In the genomic region with DNA sequence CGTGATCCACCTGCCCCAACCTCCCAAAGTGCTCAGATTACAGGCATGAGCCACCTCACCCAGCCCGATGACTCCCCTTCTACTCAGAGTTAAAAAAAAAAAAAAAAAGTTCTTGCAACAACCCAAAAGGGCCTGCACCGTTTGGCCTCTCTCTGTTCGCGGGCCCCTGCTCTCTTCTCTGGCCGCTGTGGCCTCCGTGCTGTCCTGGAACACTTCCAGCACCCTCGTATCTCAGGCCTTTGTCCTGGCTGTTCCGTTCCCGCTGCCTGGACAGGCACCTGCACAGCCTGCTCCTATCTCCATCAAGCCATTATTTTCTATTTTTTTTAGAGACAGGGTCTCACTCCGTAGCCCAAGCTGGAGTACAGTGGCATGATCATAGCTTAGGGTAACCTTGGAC, we compare ENCODE assay signal across 15 cellular contexts. TPM values are rescaled to one million over a fixed set of nuclear protein-coding genes. Genes with fewer than 3 reads are reported as not detected.
DNase-seq lines count a peak whose midpoint lies in the region; ATAC-seq and TF ChIP-seq lines count a peak whose summit lies in the region.
"Had no signal": no experiment of that assay in that cellular context is flagged by ENCODE, and none has a peak within 500 bp of the region (broad histone marks: within the 10 kb centered on the region; RNA-seq: fewer than 3 reads in every experiment).

No MANE protein-coding gene starts in this region.

- H3K27ac ChIP-seq in CD4-positive, CD25-positive, alpha-beta regulatory T cell (ENCODE audit: insufficient read depth, low read length, poor library complexity, severe bottlenecking): no peak overlapping the region
- H3K27ac ChIP-seq in esophagus muscularis mucosa (replicated peaks in 1 of 4): peak overlapping the region; percentile 40 to 99 (median 96)
- H3K27ac ChIP-seq in sigmoid colon: peak overlapping the region; percentile 27 to 100 (median 98)
- H3K27ac ChIP-seq in WERI-Rb-1: no peak overlapping the region
- H3K27ac ChIP-seq in upper lobe of left lung: no peak overlapping the region
- H3K27ac ChIP-seq: A549, HL-60 had no signal

- TF ChIP-seq POLR2A in esophagus muscularis mucosa (IDR thresholded peaks at IDR 0.05; ENCODE audit: low read depth) (no peak), sigmoid colon (IDR thresholded peaks at IDR 0.05) (no peak), upper lobe of left lung (IDR thresholded peaks at IDR 0.05) (no peak)

- peak overlapping the region in 1 of 4 donors; percentile 88 for H3K4me3 Mint-ChIP-seq in CD4-positive, CD25-positive, alpha-beta regulatory T cell

- peaks cover 0 to 1% (median 0%) of the 10 kb centered on the region in 7 donors for H3K9me3 Mint-ChIP-seq in CD4-positive, CD25-positive, alpha-beta regulatory T cell

- WGBS in esophagus muscularis mucosa: 68% methylated on average over 11 of the region's 11 CpGs
- WGBS in sigmoid colon, 2 donors: 86 to 88% methylated on average over 11 of the region's 11 CpGs
- 78 to 80% methylated on average over 11 of the region's 11 CpGs for WGBS in upper lobe of left lung, 2 donors

- peaks cover 4% of the 10 kb centered on the region for H3K36me3 ChIP-seq in CD4-positive, CD25-positive, alpha-beta regulatory T cell (ENCODE audit: control insufficient read depth, insufficient read depth, low read length)
- H3K36me3 ChIP-seq in esophagus muscularis mucosa (peaks cover 56 to 76% (median 73%) of the 10 kb centered on the region in 4 donors), sigmoid colon (peaks cover 34 to 72% (median 37%) of the 10 kb centered on the region in 4 donors), WERI-Rb-1 (peaks cover 37% of the 10 kb centered on the region), upper lobe of left lung (peaks cover 32 to 72% (median 61%) of the 10 kb centered on the region in 4 donors)

- H3K4me3 ChIP-seq in CD4-positive, CD25-positive, alpha-beta regulatory T cell (ENCODE audit: low read depth, low read length): no peak overlapping the region
- H3K4me3 ChIP-seq in esophagus muscularis mucosa: no peak overlapping the region
- H3K4me3 ChIP-seq in sigmoid colon: no peak overlapping the region
- no peak overlapping the region for H3K4me3 ChIP-seq in WERI-Rb-1 (ENCODE audit: low read depth, low read length)
- H3K4me3 ChIP-seq in upper lobe of left lung: no peak overlapping the region
- H3K4me3 ChIP-seq: A549, HAP-1 had no signal

- H3K4me1 Mint-ChIP-seq in CD4-positive, CD25-positive, alpha-beta regulatory T cell: peaks cover 0 to 21% (median 3%) of the 10 kb centered on the region in 4 donors

- intact Hi-C loops in esophagus muscularis mucosa (cut with DNase I): no loop called here
- intact Hi-C loops in sigmoid colon (cut with DNase I): no loop called here

- H3K9me3 ChIP-seq in CD4-positive, CD25-positive, alpha-beta regulatory T cell (ENCODE audit: control insufficient read depth in 2 of 2, low read length in 2 of 2): no peaks in the 10 kb centered on the region
- H3K9me3 ChIP-seq in esophagus muscularis mucosa: no peaks in the 10 kb centered on the region
- H3K9me3 ChIP-seq in sigmoid colon: no peaks in the 10 kb centered on the region
- H3K9me3 ChIP-seq in WERI-Rb-1 (ENCODE audit: severe bottlenecking): peaks cover 2% of the 10 kb centered on the region
- H3K9me3 ChIP-seq in upper lobe of left lung: no peaks in the 10 kb centered on the region
- H3K9me3 ChIP-seq: A549, HAP-1 had no signal

- DNase-seq in CD4-positive, CD25-positive, alpha-beta regulatory T cell: no peak
- DNase-seq in M059J (ENCODE audit: low read depth) (peak; percentile 9), esophagus muscularis mucosa (ENCODE audit: extremely low spot score) (no peak), sigmoid colon (no peak), WERI-Rb-1 (no peak), NCI-H774 (lab: John Stamatoyannopoulos, UW) (no peak), upper lobe of left lung (no peak), SKM-1 treated with dmso at 0.1 percent for 144 hours (lab: John Stamatoyannopoulos, UW; ENCODE audit: unreplicated experiment) (no peak)
- DNase-seq: Calu3, NCI-H187 treated with DMSO at 0.1 percent for 48 hours, NCI-H446 treated with DMSO at 0.1 percent for 48 hours, OCI-M1 had no signal

- H3K27ac Mint-ChIP-seq in CD4-positive, CD25-positive, alpha-beta regulatory T cell: peak overlapping the region in 2 of 3 donors; percentile 20 to 72

- TF ChIP-seq CTCF in esophagus muscularis mucosa (IDR thresholded peaks at IDR 0.05) (no peak), sigmoid colon (IDR thresholded peaks at IDR 0.05) (no peak), WERI-Rb-1 (IDR thresholded peaks at IDR 0.05; ENCODE audit: low read depth, low read length) (no peak), upper lobe of left lung (IDR thresholded peaks at IDR 0.05) (no peak)

- no peak for ATAC-seq in CD4-positive, CD25-positive, alpha-beta regulatory T cell (ENCODE audit: low read depth in 2 of 2)
- ATAC-seq in upper lobe of left lung (ENCODE audit: low FRiP score in 2 of 2): no peak
- ATAC-seq: A549 had no signal

- no peaks in the 10 kb centered on the region for H3K27me3 Mint-ChIP-seq in CD4-positive, CD25-positive, alpha-beta regulatory T cell

- no peaks in the 10 kb centered on the region for H3K27me3 ChIP-seq in CD4-positive, CD25-positive, alpha-beta regulatory T cell (ENCODE audit: control insufficient read depth, insufficient read depth, low read length)
- H3K27me3 ChIP-seq in esophagus muscularis mucosa (no peaks in the 10 kb centered on the region), sigmoid colon (no peaks in the 10 kb centered on the region), WERI-Rb-1 (ENCODE audit: insufficient read depth, low read depth, severe bottlenecking) (no peaks in the 10 kb centered on the region), upper lobe of left lung (no peaks in the 10 kb centered on the region)

- H3K4me1 ChIP-seq in CD4-positive, CD25-positive, alpha-beta regulatory T cell (ENCODE audit: control insufficient read depth, insufficient read depth, low read length, poor library complexity, severe bottlenecking): peaks cover 15% of the 10 kb centered on the region
- H3K4me1 ChIP-seq in esophagus muscularis mucosa (peaks cover 40 to 70% (median 58%) of the 10 kb centered on the region in 4 donors), sigmoid colon (peaks cover 0 to 54% (median 47%) of the 10 kb centered on the region in 4 donors), upper lobe of left lung (peaks cover 11 to 35% (median 20%) of the 10 kb centered on the region in 4 donors)
- H3K4me1 ChIP-seq: HAP-1 had no signal

- peaks cover 15% of the 10 kb centered on the region for H3K36me3 Mint-ChIP-seq in CD4-positive, CD25-positive, alpha-beta regulatory T cell

- no peak for TF ChIP-seq EP300 in esophagus muscularis mucosa (IDR thresholded peaks at IDR 0.05)
- no peak for TF ChIP-seq EP300 in sigmoid colon (IDR thresholded peaks at IDR 0.05)
- no peak for TF ChIP-seq EP300 in upper lobe of left lung (IDR thresholded peaks at IDR 0.05)

RNA-seq across cellular contexts. Expression of a gene that starts 10.8 kb away (rescaled TPM):
- 33.7 TPM for total RNA-seq in CD4-positive, CD25-positive, alpha-beta regulatory T cell
- 10 to 100 TPM in 2 of 4 donors, 1 to 10 TPM in 2; 7.3 to 11.4 (median 9.6) TPM for polyA plus RNA-seq in CD4-positive, CD25-positive, alpha-beta regulatory T cell
- total RNA-seq in M059J (2014; rRNA removed; shearing (Covaris generic)): 43.9 and 80.5 TPM in 2 replicates
- total RNA-seq in esophagus muscularis mucosa (100 to 1,000 TPM; 248 to 444 (median 347) TPM), sigmoid colon (100 to 1,000 TPM; 102 to 179 (median 117) TPM), upper lobe of left lung (100 to 1,000 TPM; 186 to 358 (median 266) TPM)
- 100 to 1,000 TPM in 1 of 3 donors, 10 to 100 TPM in 2; 72.7 to 116 (median 86.2) TPM for polyA plus RNA-seq in sigmoid colon

RNA-seq across cellular contexts. Expression of a gene that starts 25.7 kb away (rescaled TPM):
- total RNA-seq in CD4-positive, CD25-positive, alpha-beta regulatory T cell: 18.2 TPM
- 10 to 100 TPM; 15.3 to 33.0 (median 26.8) TPM for polyA plus RNA-seq in CD4-positive, CD25-positive, alpha-beta regulatory T cell
- 39.0 and 59.6 TPM in 2 replicates for total RNA-seq in M059J (2014; rRNA removed; shearing (Covaris generic))
- total RNA-seq in esophagus muscularis mucosa (100 to 1,000 TPM in 1 of 4 donors, 10 to 100 TPM in 3; 59.8 to 102 (median 75.7) TPM), sigmoid colon (10 to 100 TPM; 61.5 to 88.7 (median 76.1) TPM), upper lobe of left lung (100 to 1,000 TPM in 1 of 6 donors, 10 to 100 TPM in 5; 37.7 to 121 (median 65.8) TPM)
- polyA plus RNA-seq in sigmoid colon: 10 to 100 TPM; 33.6 to 68.4 (median 48.0) TPM

RNA-seq across cellular contexts. Expression of a gene that starts 34.7 kb away (rescaled TPM):
- total RNA-seq in CD4-positive, CD25-positive, alpha-beta regulatory T cell: 193 TPM
- 100 to 1,000 TPM; 115 to 130 (median 121) TPM for polyA plus RNA-seq in CD4-positive, CD25-positive, alpha-beta regulatory T cell
- 28.1 and 81.9 TPM in 2 replicates for total RNA-seq in M059J (2014; rRNA removed; shearing (Covaris generic))
- total RNA-seq in esophagus muscularis mucosa (10 to 100 TPM; 62.0 to 89.3 (median 76.1) TPM), sigmoid colon (10 to 100 TPM; 41.0 to 66.5 (median 58.7) TPM), upper lobe of left lung (100 to 1,000 TPM in 2 of 6 donors, 10 to 100 TPM in 4; 60.9 to 155 (median 84.6) TPM)
- polyA plus RNA-seq in sigmoid colon: 10 to 100 TPM; 25.7 to 33.1 (median 31.2) TPM

Comparison
In these comparisons a context has a peak if more than half of its experiments do, and no peak if none do; other contexts are left out.
1. H3K27ac ChIP-seq: peak in esophagus muscularis mucosa (4 of 4) and sigmoid colon (4 of 4); none in CD4-positive, CD25-positive, alpha-beta regulatory T cell (single experiment), WERI-Rb-1 (single experiment) and upper lobe of left lung (0 of 4).